In the genomic region with DNA sequence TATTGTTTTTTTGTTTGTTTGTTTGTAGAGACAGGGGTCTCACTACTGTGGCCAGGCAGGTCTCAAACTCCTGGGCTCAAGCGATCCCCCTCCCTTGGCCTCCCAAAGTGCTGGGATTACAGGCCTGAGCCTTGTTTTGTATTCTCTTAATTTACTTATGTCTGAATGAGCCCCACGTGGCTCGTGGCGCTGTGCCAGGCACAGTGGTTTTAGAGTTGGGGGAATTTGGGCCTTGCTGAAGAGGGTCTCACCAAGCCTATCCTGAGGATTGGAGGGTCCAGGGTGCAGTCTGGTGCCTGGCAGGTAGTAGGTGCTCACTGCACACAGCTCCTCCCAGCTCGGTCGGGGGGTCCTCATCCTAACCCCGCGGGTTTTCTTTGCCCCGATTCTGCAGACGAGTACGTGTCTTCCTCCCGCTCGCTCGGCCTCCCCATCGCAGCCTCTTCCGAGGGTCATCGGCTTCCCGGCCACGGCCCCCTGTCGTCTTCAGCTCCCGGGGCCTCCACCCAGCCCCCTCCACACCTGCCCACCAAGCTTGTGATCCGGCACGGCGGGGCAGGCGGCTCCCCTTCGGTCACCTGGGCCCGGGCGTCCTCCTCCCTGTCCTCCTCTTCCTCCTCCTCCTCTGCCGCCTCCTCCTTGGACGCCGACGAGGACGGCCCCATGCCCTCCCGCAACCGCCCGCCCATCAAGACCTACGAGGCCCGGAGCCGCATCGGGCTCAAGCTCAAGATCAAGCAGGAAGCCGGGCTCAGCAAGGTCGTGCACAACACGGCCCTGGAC, we compare ENCODE assay signal across 1 cellular context.
TF ChIP-seq lines count a peak whose summit lies in the region.

No MANE protein-coding gene starts in this region.

TF ChIP-seq in K562, 482 proteins besides CTCF, POLR2A, EP300 and RAD21:
- TF ChIP-seq HCFC1 (IDR thresholded peaks at IDR 0.05; ENCODE audit: low read depth, low read length) (no peak), NFIC (IDR thresholded peaks at IDR 0.05) (peak; percentile 60), ZNF121 (CRISPR knock-in tag; conservative IDR thresholded peaks at IDR 0.05) (0 out of 2 replicates have a peak, but pooled peaks have one; percentile 24)
